8 cellular contexts compared by ENCODE assay signal in genomic region chr7:122304604-122304975, GRCh38. TPM values are rescaled to one million over a fixed set of nuclear protein-coding genes. Genes with fewer than 3 reads are reported as not detected.
A peak's percentile ranks its signal among the peaks of the same experiment; 100 is the strongest.
DNase-seq lines count a peak whose midpoint lies in the region; ATAC-seq and TF ChIP-seq lines count a peak whose summit lies in the region.

Gene FEZF1, minus strand, starts transcription at chr7:122304750. Its CDS starts 313 bp downstream, at chr7:122304437.

- TF ChIP-seq CTCF in heart left ventricle (IDR thresholded peaks at IDR 0.05): no peak
- no peak for TF ChIP-seq CTCF in WERI-Rb-1 (IDR thresholded peaks at IDR 0.05; ENCODE audit: low read depth, low read length)
- no peak for TF ChIP-seq CTCF in right lobe of liver (IDR thresholded peaks at IDR 0.05)
- TF ChIP-seq CTCF in CD14-positive monocyte (IDR thresholded peaks at IDR 0.05): no peak

- H3K4me3 ChIP-seq in heart left ventricle (peak within 1 kb of the TSS; percentile 5 to 37 (median 27)), WERI-Rb-1 (ENCODE audit: low read depth, low read length) (peak within 1 kb of the TSS; percentile 35), right lobe of liver (peak within 1 kb of the TSS; percentile 20 to 36 (median 22)), urinary bladder (ENCODE audit: low read depth, low read length) (peak within 1 kb of the TSS; percentile 26)

- peak within 1 kb of the TSS in 1 of 2 donors; percentile 81 for H3K4me3 Mint-ChIP-seq in CD14-positive monocyte

- 3 to 6% (median 3%) methylated on average over 17 of the region's 17 CpGs for WGBS in heart left ventricle, 4 donors
- 2% methylated on average over 17 of the region's 17 CpGs for WGBS in right lobe of liver (ENCODE audit: insufficient coverage, low coverage, low lambda C conversion rate, missing lambda C conversion rate)
- 3% methylated on average over 17 of the region's 17 CpGs for WGBS in urinary bladder

- no peaks in the 10 kb centered on the region for H3K4me1 Mint-ChIP-seq in CD14-positive monocyte

- peaks cover 3 to 49% (median 21%) of the 10 kb centered on the region in 12 donors for H3K4me1 ChIP-seq in heart left ventricle
- H3K4me1 ChIP-seq in right lobe of liver: peaks cover 0 to 27% (median 10%) of the 10 kb centered on the region in 4 donors
- H3K4me1 ChIP-seq in urinary bladder (ENCODE audit: insufficient read depth): peaks cover 2% of the 10 kb centered on the region

- H3K27me3 Mint-ChIP-seq in CD14-positive monocyte (ENCODE audit: low read depth in 3 of 3): peaks cover 92 to 94% (median 92%) of the 10 kb centered on the region in 3 donors

- no peak within 1 kb of the TSS for H3K27ac Mint-ChIP-seq in CD14-positive monocyte

- DNase-seq in heart left ventricle: no peak
- DNase-seq in Right ventricle myocardium inferior (ENCODE audit: missing footprints): no peak
- peak; percentile 41 for DNase-seq in WERI-Rb-1
- peak; percentile 50 to 74 (median 74) for DNase-seq in right lobe of liver
- no peak for DNase-seq in SIG-M5 (lab: John Stamatoyannopoulos, UW)
- DNase-seq in CD14-positive monocyte (ENCODE audit: low spot score): no peak

- no peaks in the 10 kb centered on the region for H3K36me3 ChIP-seq in heart left ventricle
- no peaks in the 10 kb centered on the region for H3K36me3 ChIP-seq in WERI-Rb-1
- no peaks in the 10 kb centered on the region for H3K36me3 ChIP-seq in right lobe of liver
- H3K36me3 ChIP-seq in urinary bladder (ENCODE audit: insufficient read depth): no peaks in the 10 kb centered on the region

- no peak for ATAC-seq in heart left ventricle
- no peak for ATAC-seq in Right ventricle myocardium inferior
- ATAC-seq in right lobe of liver: peak; percentile 85 to 93 (median 86)
- ATAC-seq in GM19328 (IDR thresholded peaks at IDR 0.05; ENCODE audit: unreplicated experiment): no peak

- no peaks in the 10 kb centered on the region for H3K9me3 ChIP-seq in heart left ventricle
- no peaks in the 10 kb centered on the region for H3K9me3 ChIP-seq in WERI-Rb-1 (ENCODE audit: severe bottlenecking)
- no peaks in the 10 kb centered on the region for H3K9me3 ChIP-seq in right lobe of liver

- no peak within 1 kb of the TSS for H3K27ac ChIP-seq in heart left ventricle
- H3K27ac ChIP-seq in WERI-Rb-1: no peak within 1 kb of the TSS
- no peak within 1 kb of the TSS for H3K27ac ChIP-seq in right lobe of liver
- H3K27ac ChIP-seq in urinary bladder (ENCODE audit: low read depth): no peak within 1 kb of the TSS

- intact Hi-C loops in heart left ventricle (cut with DNase I): no loop called here
- intact Hi-C loops in Right ventricle myocardium inferior (cut with DNase I): no loop called here
- intact Hi-C loops in right lobe of liver (cut with DNase I): no loop called here
- intact Hi-C loops in CD14-positive monocyte (cut with micrococcal nuclease): no loop called here

- TF ChIP-seq POLR2A in heart left ventricle (IDR thresholded peaks at IDR 0.05) (no peak), right lobe of liver (IDR thresholded peaks at IDR 0.05) (no peak)

- H3K9me3 Mint-ChIP-seq in CD14-positive monocyte: peaks cover 4 to 46% (median 32%) of the 10 kb centered on the region in 7 donors

- H3K36me3 Mint-ChIP-seq in CD14-positive monocyte: peaks cover 0 to 3% of the 10 kb centered on the region in 2 donors

- H3K27me3 ChIP-seq in heart left ventricle: peaks cover 80 to 100% (median 99%) of the 10 kb centered on the region in 9 donors
- peaks cover 97% of the 10 kb centered on the region for H3K27me3 ChIP-seq in WERI-Rb-1 (ENCODE audit: insufficient read depth, low read depth, severe bottlenecking)
- peaks cover 26 to 71% of the 10 kb centered on the region in 2 donors for H3K27me3 ChIP-seq in right lobe of liver

RNA-seq across cellular contexts. Expression of gene FEZF1, which starts in this region (rescaled TPM):
- total RNA-seq in heart left ventricle (under 1 TPM in 2 of 9 donors, not detected in 7; 0.16 to 0.20 TPM), Right ventricle myocardium inferior (not detected), right lobe of liver (not detected), urinary bladder (not detected)
- polyA plus RNA-seq in heart left ventricle (not detected), urinary bladder (not detected), CD14-positive monocyte (not detected)

Comparison
In these comparisons a context has a peak if more than half of its experiments do, and no peak if none do; other contexts are left out.
1. Peak in DNase-seq, ATAC-seq and H3K4me3 ChIP-seq in right lobe of liver; RNA of the gene not detected or under 1 TPM.